ENCODE assay signal across 1 cellular context in genomic region chr16:58938856-58939255, GRCh38.
TF ChIP-seq lines count a peak whose summit lies in the region.

No MANE protein-coding gene starts in this region.

TF ChIP-seq in WTC11, 78 proteins besides CTCF, POLR2A, EP300 and RAD21 (continued from another document):
- TF ChIP-seq AFF4 (CRISPR knock-in tag; IDR thresholded peaks at IDR 0.05; ENCODE audit: borderline replicate concordance): no peak
- no peak for TF ChIP-seq ZMAT4 (CRISPR knock-in tag; IDR thresholded peaks at IDR 0.05)
- TF ChIP-seq PRRX2 (CRISPR knock-in tag; IDR thresholded peaks at IDR 0.05): no peak
- no peak for TF ChIP-seq ZNF232 (CRISPR knock-in tag; IDR thresholded peaks at IDR 0.05)
- TF ChIP-seq GTF2I (CRISPR knock-in tag; conservative IDR thresholded peaks at IDR 0.05): no peak
- TF ChIP-seq NFE2L1 (CRISPR knock-in tag; IDR thresholded peaks at IDR 0.05): no peak
- TF ChIP-seq NR1H2 (CRISPR knock-in tag; IDR thresholded peaks at IDR 0.05): no peak
- TF ChIP-seq E2F1 (CRISPR knock-in tag; IDR thresholded peaks at IDR 0.05): no peak
- no peak for TF ChIP-seq PRDM15 (CRISPR knock-in tag; IDR thresholded peaks at IDR 0.05)
- TF ChIP-seq FOXP1 (CRISPR knock-in tag; IDR thresholded peaks at IDR 0.05; ENCODE audit: borderline replicate concordance): no peak
- no peak for TF ChIP-seq AR (CRISPR knock-in tag; IDR thresholded peaks at IDR 0.05)
- no peak for TF ChIP-seq CDX4 (CRISPR knock-in tag; IDR thresholded peaks at IDR 0.05; ENCODE audit: borderline replicate concordance)
- TF ChIP-seq EMX1 (CRISPR knock-in tag; IDR thresholded peaks at IDR 0.05): no peak
- TF ChIP-seq ZBTB21 (CRISPR knock-in tag; IDR thresholded peaks at IDR 0.05; ENCODE audit: borderline replicate concordance): no peak
